11 cellular contexts compared by ENCODE assay signal in the genomic region with DNA sequence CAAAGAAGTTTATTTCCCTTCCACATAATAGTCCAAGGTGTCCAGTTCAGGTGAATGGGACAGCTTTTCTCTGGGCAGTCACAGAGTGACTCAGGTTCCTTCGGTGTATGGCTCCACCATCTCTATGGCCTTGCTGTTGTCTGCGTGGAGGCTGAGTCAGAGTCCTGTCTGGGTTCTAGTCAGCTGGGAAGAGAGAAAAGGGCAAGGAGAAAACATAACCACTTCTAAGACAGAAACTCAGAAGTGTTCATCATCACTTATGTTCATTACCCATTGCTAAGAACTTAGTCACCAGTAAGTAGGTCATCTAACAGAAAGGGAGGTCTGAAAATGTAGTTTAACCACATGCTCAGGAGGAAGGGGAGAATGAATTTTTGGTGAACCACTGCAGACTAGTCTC. TPM values are rescaled to one million over a fixed set of nuclear protein-coding genes. Genes with fewer than 3 reads are reported as not detected.
DNase-seq lines count a peak whose midpoint lies in the region; ATAC-seq, FAIRE-seq and TF ChIP-seq lines count a peak whose summit lies in the region.
"Had no signal": no experiment of that assay in that cellular context is flagged by ENCODE, and none has a peak within 500 bp of the region (broad histone marks: within the 10 kb centered on the region; RNA-seq: fewer than 3 reads in every experiment).

No MANE protein-coding gene starts in this region.

- 7% methylated on average over 2 of the region's 2 CpGs for WGBS in mammary epithelial cell (ENCODE audit: low coverage, missing lambda C conversion rate)

- peak overlapping the region; percentile 26 for H3K4me2 ChIP-seq in mammary epithelial cell (ENCODE audit: insufficient read depth, low read depth, low read length)

- H3K36me3 ChIP-seq in BJ (ENCODE audit: control insufficient read depth, insufficient read depth, low read length): no peaks in the 10 kb centered on the region
- no peaks in the 10 kb centered on the region for H3K36me3 ChIP-seq in mammary epithelial cell (ENCODE audit: insufficient read depth, low read length)
- no peaks in the 10 kb centered on the region for H3K36me3 ChIP-seq in rectal smooth muscle tissue (ENCODE audit: control insufficient read depth, insufficient read depth, low read length)

- CTCF ChIA-PET in BJ (lab: Yijun Ruan, JAX): interaction anchor here (1.0 to 1.1 kb wide), 2 partner anchors 24 to 29 kb away, joined by 3 read pairs; no protein-coding TSS in a partner anchor
- CTCF ChIA-PET in mammary epithelial cell (lab: Charles Lee; ENCODE audit: low non-redundant PET): no interaction called here

- H3K27ac ChIP-seq in mammary epithelial cell (ENCODE audit: insufficient read depth, low read depth, low read length) (peak overlapping the region; percentile 66), rectal smooth muscle tissue (ENCODE audit: low read depth, low read length) (peak overlapping the region; percentile 65), coronary artery (no peak overlapping the region), dorsolateral prefrontal cortex (no peak overlapping the region)

- no peaks in the 10 kb centered on the region for H3K79me2 ChIP-seq in mammary epithelial cell (ENCODE audit: insufficient read depth, low read length)

- H3K9ac ChIP-seq in mammary epithelial cell (ENCODE audit: insufficient read depth, low read length): no peak overlapping the region
- no peak overlapping the region for H3K9ac ChIP-seq in rectal smooth muscle tissue (ENCODE audit: low read length)

- FAIRE-seq in RCC 7860 (lab: Jason Lieb, UNC): peak; percentile 96
- FAIRE-seq: endometrium had no signal

- POLR2A ChIA-PET in BJ (lab: Charles Lee): no interaction called here

- intact Hi-C loops in mammary epithelial cell (cut with micrococcal nuclease) (loop anchor here (1.0 to 2.0 kb wide), 2 partner anchors 33 to 35 kb away; partner anchors contain the start of gene CCDC7), dorsolateral prefrontal cortex (cut with DNase I) (no loop called here)

- no peak for TF ChIP-seq CTCF in BJ (IDR thresholded peaks at IDR 0.05; ENCODE audit: insufficient read depth, low read depth, low read length)
- no peak for TF ChIP-seq CTCF in mammary epithelial cell (conservative IDR thresholded peaks at IDR 0.05 in 1 of 2, IDR thresholded peaks at IDR 0.05 in 1 of 2; ENCODE audit: extremely low read depth in 1 of 2, insufficient read depth in 1 of 2, low read depth in 1 of 2, low read length in 2 of 2)
- TF ChIP-seq CTCF in coronary artery (IDR thresholded peaks at IDR 0.05): no peak
- TF ChIP-seq CTCF in dorsolateral prefrontal cortex (IDR thresholded peaks at IDR 0.05 in 54 of 56, conservative IDR thresholded peaks at IDR 0.05 in 2 of 56; ENCODE audit: low read depth in 1 of 56, partially characterized antibody in 56 of 56): no peak

- no TSS peak for BruUV-seq in mammary epithelial cell (replicated peaks; lab: Mats Ljungman, UMichigan)

- H3K4me3 ChIP-seq in BJ (ENCODE audit: low read depth, low read length) (no peak overlapping the region), mammary epithelial cell (replicated peaks in 1 of 3; ENCODE audit: insufficient read depth in 1 of 3, low read depth in 2 of 3, low read length in 3 of 3) (no peak overlapping the region), rectal smooth muscle tissue (ENCODE audit: low read length) (no peak overlapping the region), coronary artery (no peak overlapping the region), dorsolateral prefrontal cortex (no peak overlapping the region)
- H3K4me3 ChIP-seq: skin epidermis had no signal

- H4K20me1 ChIP-seq in mammary epithelial cell (ENCODE audit: insufficient read depth, low read length): no peaks in the 10 kb centered on the region

- peak; percentile 66 for DNase-seq in BJ (ENCODE audit: low read depth)
- DNase-seq in RCC 7860 (ENCODE audit: low spot score): peak; percentile 95
- peak; percentile 99 for DNase-seq in mammary epithelial cell
- DNase-seq in coronary artery (ENCODE audit: low spot score): no peak
- no peak for DNase-seq in dorsolateral prefrontal cortex
- no peak for DNase-seq in left lobe of liver (ENCODE audit: low spot score)
- DNase-seq: RPMI8226 had no signal

- peaks cover 16% of the 10 kb centered on the region for H3K4me1 ChIP-seq in mammary epithelial cell (ENCODE audit: insufficient read depth, low read length)
- H3K4me1 ChIP-seq in rectal smooth muscle tissue (ENCODE audit: control insufficient read depth, insufficient read depth, low read length): peaks cover 18% of the 10 kb centered on the region

- ATAC-seq in HG02759 (IDR thresholded peaks at IDR 0.05; ENCODE audit: unreplicated experiment) (no peak), left lobe of liver (no peak)

- no peaks in the 10 kb centered on the region for H3K27me3 ChIP-seq in BJ (ENCODE audit: control insufficient read depth, insufficient read depth, low read length)
- no peaks in the 10 kb centered on the region for H3K27me3 ChIP-seq in mammary epithelial cell (ENCODE audit: insufficient read depth, low read length)
- H3K27me3 ChIP-seq in rectal smooth muscle tissue (ENCODE audit: control insufficient read depth, insufficient read depth, low read length): no peaks in the 10 kb centered on the region
- H3K27me3 ChIP-seq in dorsolateral prefrontal cortex: no peaks in the 10 kb centered on the region

- no peaks in the 10 kb centered on the region for H3K9me3 ChIP-seq in mammary epithelial cell (replicated peaks; ENCODE audit: insufficient read depth, low read length)

- dilution Hi-C loops in mammary epithelial cell (cut with HindIII; ENCODE audit: low sequenced_read_pairs): no loop called here

- no peak overlapping the region for H2AFZ ChIP-seq in mammary epithelial cell (ENCODE audit: low read depth, low read length)

- in situ Hi-C loops in mammary epithelial cell (cut with MboI; ENCODE audit: low sequenced_read_pairs in 2 of 2): no loop called here

RNA-seq across cellular contexts. Expression of gene CCDC7, which starts 32.4 kb away (rescaled TPM):
- polyA plus RNA-seq in BJ (2011; rRNA removed) (0.52 and 1.1 TPM in 2 replicates), mammary epithelial cell (0.46 TPM)
- polyA minus RNA-seq in BJ (2011; rRNA and poly(A)+ RNA removed): 1.6 and 1.8 TPM in 2 replicates
- total RNA-seq in mammary epithelial cell (1 to 10 TPM; 2.7 to 4.2 TPM), dorsolateral prefrontal cortex (100 to 1,000 TPM in 28 of 120 experiments, 10 to 100 TPM in 92; 53.8 to 143 (median 87.0) TPM), left lobe of liver (4.9 TPM)
- not detected for polyA minus RNA-seq in mammary epithelial cell

Comparison
In these comparisons a context has a peak if more than half of its experiments do, and no peak if none do; other contexts are left out.
1. DNase-seq: peak in BJ (single experiment), RCC 7860 (single experiment) and mammary epithelial cell (single experiment); none in coronary artery (single experiment), dorsolateral prefrontal cortex (0 of 10) and left lobe of liver (single experiment).
2. H3K27ac ChIP-seq: peak in mammary epithelial cell (single experiment) and rectal smooth muscle tissue (single experiment); none in coronary artery (0 of 2) and dorsolateral prefrontal cortex (0 of 59).